In the genomic region with DNA sequence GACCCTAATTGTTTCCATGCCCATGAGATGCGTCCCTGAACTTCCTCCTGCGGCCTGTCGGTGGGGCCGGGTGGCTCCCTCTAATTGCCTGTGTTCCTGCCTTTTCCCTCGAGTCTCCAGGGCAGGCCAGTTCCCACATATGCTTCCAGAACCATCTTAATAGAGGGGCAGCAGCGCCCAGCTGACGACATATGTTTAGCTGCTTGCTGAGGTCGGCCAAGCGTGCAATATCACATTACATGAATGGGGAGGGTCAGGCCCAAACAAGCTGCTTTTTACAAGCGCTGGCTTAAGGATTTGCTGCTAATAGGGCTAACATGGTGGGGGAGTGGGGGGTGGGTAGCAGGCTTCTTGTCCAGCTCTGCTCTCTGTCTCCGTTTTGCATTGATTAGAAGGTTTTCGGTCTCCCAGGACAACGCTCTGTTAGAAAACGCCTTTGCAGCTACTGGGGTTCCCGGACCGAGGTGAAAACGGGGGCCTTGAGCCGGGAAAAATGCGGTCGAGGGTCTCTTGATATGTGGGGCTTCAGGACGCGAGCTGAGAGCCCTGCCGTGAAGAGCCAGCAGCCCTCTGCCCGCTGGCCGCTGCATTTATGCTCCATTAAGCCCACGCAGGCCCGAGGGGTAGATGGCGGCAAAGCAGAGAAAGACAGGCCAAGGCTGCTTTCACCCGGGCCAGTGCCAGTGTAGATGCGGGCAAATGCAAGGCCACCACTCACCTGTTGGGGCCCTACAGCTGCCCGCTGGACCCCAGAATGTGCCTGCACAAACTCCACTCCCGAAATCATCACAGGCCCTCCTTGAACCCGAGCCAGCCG, we compare ENCODE assay signal across 12 cellular contexts.
DNase-seq lines count a peak whose midpoint lies in the region; ATAC-seq and TF ChIP-seq lines count a peak whose summit lies in the region.
"Had no signal": no experiment of that assay in that cellular context is flagged by ENCODE, and none has a peak within 500 bp of the region (broad histone marks: within the 10 kb centered on the region; RNA-seq: fewer than 3 reads in every experiment).

No MANE protein-coding gene starts in this region.

- in situ Hi-C loops in brain microvascular endothelial cell (cut with HindIII; ENCODE audit: low pct_ligation_motif_present, low sequenced_read_pairs) = no loop called here

- no peaks in the 10 kb centered on the region for H3K36me3 ChIP-seq in brain microvascular endothelial cell (replicated peaks)

- H3K27me3 ChIP-seq in brain microvascular endothelial cell (replicated peaks) = no peaks in the 10 kb centered on the region

- TF ChIP-seq CTCF in brain microvascular endothelial cell (IDR thresholded peaks at IDR 0.05; ENCODE audit: low read depth, low read length, missing control alignments) = peak; percentile 7

- no peak overlapping the region for H3K4me3 ChIP-seq in brain microvascular endothelial cell (ENCODE audit: low read depth, low read length)

- DNase-seq in H4 (ENCODE audit: low spot score) (peak; percentile 43), NCI-H2171 (lab: John Stamatoyannopoulos, UW) (peak; percentile 69), brain microvascular endothelial cell (no peak), non-pigmented ciliary epithelial cell (ENCODE audit: low read depth) (peak; percentile 3), NCI-H226 (no peak)
- DNase-seq: activated CD4-positive, alpha-beta T cell treated with anti-CD3 and anti-CD28 coated beads for 36 hours; EL; kidney; naive thymus-derived CD4-positive, alpha-beta T cell; stimulated activated CD8-positive, alpha-beta memory T cell treated with anti-CD3 and anti-CD28 coated beads, Interleukin-4, amount 100 ng/mL, for 48 hours had no signal

- H3K27ac ChIP-seq in brain microvascular endothelial cell = no peak overlapping the region

- ATAC-seq in GM19397 (IDR thresholded peaks at IDR 0.05; ENCODE audit: unreplicated experiment) = no peak
- no peak for ATAC-seq in HG02623 (IDR thresholded peaks at IDR 0.05; ENCODE audit: unreplicated experiment)
- ATAC-seq: activated CD4-positive, alpha-beta T cell treated with anti-CD3 and anti-CD28 coated beads for 36 hours; naive thymus-derived CD4-positive, alpha-beta T cell had no signal

Comparison
In these comparisons a context has a peak if more than half of its experiments do, and no peak if none do; other contexts are left out.
1. DNase-seq: peak in H4 (single experiment), NCI-H2171 (single experiment) and non-pigmented ciliary epithelial cell (single experiment); none in brain microvascular endothelial cell (single experiment) and NCI-H226 (single experiment).